Comparison of ENCODE assay signal across 8 cellular contexts in the genomic region with DNA sequence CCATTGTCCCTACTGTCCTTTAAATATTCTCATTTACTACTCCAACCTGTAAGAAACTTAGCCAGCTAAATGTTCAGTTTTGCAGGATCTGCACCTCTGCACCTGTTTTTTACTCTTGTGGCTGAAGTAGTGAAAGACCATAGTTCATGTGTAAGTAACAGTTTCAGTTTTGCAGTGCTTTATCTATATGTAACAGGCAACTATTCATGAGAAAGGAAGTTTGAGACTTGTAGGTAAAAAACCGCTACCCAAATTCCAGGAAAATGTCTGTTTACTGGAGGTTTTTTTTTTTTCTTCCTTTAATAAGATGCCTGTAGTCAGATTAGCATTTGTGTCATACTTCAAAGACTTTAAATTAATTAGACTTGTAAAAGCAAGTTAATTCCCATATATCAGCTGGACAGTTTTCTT. TPM values are rescaled to one million over a fixed set of nuclear protein-coding genes. Genes with fewer than 3 reads are reported as not detected.
DNase-seq lines count a peak whose midpoint lies in the region; ATAC-seq and TF ChIP-seq lines count a peak whose summit lies in the region.

No MANE protein-coding gene starts in this region.

- peak; percentile 59 for ATAC-seq in GM21447 (IDR thresholded peaks at IDR 0.05; ENCODE audit: unreplicated experiment)
- peak; percentile 52 for ATAC-seq in HG03520 (IDR thresholded peaks at IDR 0.05; ENCODE audit: unreplicated experiment)

- no peaks in the 10 kb centered on the region for H3K36me3 Mint-ChIP-seq in progenitor cell of endocrine pancreas (ENCODE audit: insufficient read depth)
- H3K36me3 Mint-ChIP-seq in MCF 10A (ENCODE audit: insufficient read depth, unreplicated experiment) = no peaks in the 10 kb centered on the region

- H3K4me1 Mint-ChIP-seq in progenitor cell of endocrine pancreas (ENCODE audit: low read depth) (no peaks in the 10 kb centered on the region), MCF 10A (ENCODE audit: insufficient read depth, unreplicated experiment) (peaks cover 6% of the 10 kb centered on the region)

- CTCF ChIA-PET in MCF 10A (lab: Yijun Ruan, JAX) = interaction anchor here (0.9 kb wide), 1 partner anchor 324 kb away, joined by 3 read pairs; no protein-coding TSS in a partner anchor

- H3K4me3 ChIP-seq in GM12865 (ENCODE audit: low read depth, low read length) = peak overlapping the region; percentile 93
- H3K4me3 ChIP-seq in foreskin fibroblast (ENCODE audit: low read depth in 1 of 2, low read length in 2 of 2) = no peak overlapping the region

- H3K9me3 Mint-ChIP-seq in progenitor cell of endocrine pancreas (ENCODE audit: low read depth) (no peaks in the 10 kb centered on the region), MCF 10A (ENCODE audit: unreplicated experiment) (no peaks in the 10 kb centered on the region)

- no TSS peak for BruUV-seq in MCF 10A (replicated peaks; lab: Mats Ljungman, UMichigan)

- H3K4me3 Mint-ChIP-seq in progenitor cell of endocrine pancreas (ENCODE audit: low read depth) = no peak overlapping the region
- no peak overlapping the region for H3K4me3 Mint-ChIP-seq in MCF 10A (ENCODE audit: unreplicated experiment)

- TF ChIP-seq POLR2A in erythroblast (IDR thresholded peaks at IDR 0.05; ENCODE audit: low read length) = no peak

- H3K27me3 Mint-ChIP-seq in progenitor cell of endocrine pancreas = peaks cover 19% of the 10 kb centered on the region
- H3K27me3 Mint-ChIP-seq in MCF 10A (ENCODE audit: insufficient read depth, unreplicated experiment) = no peaks in the 10 kb centered on the region

- H3K27ac Mint-ChIP-seq in progenitor cell of endocrine pancreas (no peak overlapping the region), MCF 10A (ENCODE audit: low read depth, unreplicated experiment) (no peak overlapping the region)

- POLR2A ChIA-PET in MCF 10A (lab: Yijun Ruan, JAX) = interaction anchor here (0.7 to 2.6 kb wide), 6 partner anchors 10 to 212 kb away, joined by 3 to 8 read pairs (median 4); no protein-coding TSS in a partner anchor

- intact Hi-C loops in MCF 10A (cut with micrococcal nuclease) = no loop called here

- no peak for TF ChIP-seq CTCF in GM12865 (IDR thresholded peaks at IDR 0.05; ENCODE audit: insufficient read depth, low read depth, low read length, missing control alignments)
- TF ChIP-seq CTCF in progenitor cell of endocrine pancreas (IDR thresholded peaks at IDR 0.05; ENCODE audit: unreplicated experiment) = no peak
- no peak for TF ChIP-seq CTCF in foreskin fibroblast (IDR thresholded peaks at IDR 0.05; ENCODE audit: low read depth, low read length)
- TF ChIP-seq CTCF in MCF 10A (IDR thresholded peaks at IDR 0.05; ENCODE audit: unreplicated experiment) = no peak

- peak; percentile 85 for DNase-seq in GM12865 (ENCODE audit: low read depth)
- peak; percentile 85 to 89 for DNase-seq in erythroblast (lab: John Stamatoyannopoulos, UW)
- DNase-seq in progenitor cell of endocrine pancreas (ENCODE audit: low spot score, unreplicated experiment) = no peak
- no peak for DNase-seq in DMS153 (lab: John Stamatoyannopoulos, UW)
- no peak for DNase-seq in foreskin fibroblast
- DNase-seq in MCF 10A (ENCODE audit: unreplicated experiment) = no peak

RNA-seq across cellular contexts. Expression of gene MBNL1, which starts 25.4 kb away (rescaled TPM):
- total RNA-seq in progenitor cell of endocrine pancreas = 29.4 and 38.1 TPM in 2 replicates
- 114 and 139 TPM in 2 replicates for total RNA-seq in MCF 10A (2022)

Comparison
In these comparisons a context has a peak if more than half of its experiments do, and no peak if none do; other contexts are left out.
1. DNase-seq: peak in GM12865 (single experiment) and erythroblast (2 of 2); none in progenitor cell of endocrine pancreas (single experiment), DMS153 (single experiment), foreskin fibroblast (0 of 2) and MCF 10A (single experiment).